20 cellular contexts compared by ENCODE assay signal in the genomic region with DNA sequence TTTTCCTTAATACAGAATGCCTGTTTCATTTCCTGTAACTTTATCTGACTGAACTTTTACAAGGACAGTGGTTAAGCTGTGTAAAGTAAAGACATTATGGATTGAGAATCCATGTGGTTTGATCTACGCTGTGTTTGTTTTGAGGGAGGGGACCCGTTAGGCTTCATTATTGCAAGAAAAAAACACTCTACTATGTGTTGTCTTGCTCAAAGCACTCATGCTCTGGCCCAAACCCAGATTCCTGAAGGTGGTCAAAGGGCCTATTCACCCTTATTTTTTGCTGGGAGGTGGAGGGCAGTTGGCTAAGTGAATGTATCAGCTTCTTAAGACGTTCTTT. TPM values are rescaled to one million over a fixed set of nuclear protein-coding genes. Genes with fewer than 3 reads are reported as not detected.
A peak's percentile ranks its signal among the peaks of the same experiment; 100 is the strongest.
DNase-seq lines count a peak whose midpoint lies in the region; ATAC-seq and TF ChIP-seq lines count a peak whose summit lies in the region.
"Had no signal": no experiment of that assay in that cellular context is flagged by ENCODE, and none has a peak within 500 bp of the region (broad histone marks: within the 10 kb centered on the region; RNA-seq: fewer than 3 reads in every experiment).

No MANE protein-coding gene starts in this region.

- H3K4me1 ChIP-seq in right cardiac atrium (ENCODE audit: control insufficient read depth, insufficient read depth, low read length) (peaks cover 15% of the 10 kb centered on the region), heart left ventricle (peaks cover 9 to 92% (median 56%) of the 10 kb centered on the region in 12 donors), colonic mucosa (peaks cover 9% of the 10 kb centered on the region), transverse colon (peaks cover 17 to 80% (median 50%) of the 10 kb centered on the region in 4 donors)

- no peak overlapping the region for H3K4me3 ChIP-seq in right cardiac atrium (ENCODE audit: low read length)
- H3K4me3 ChIP-seq in heart left ventricle = no peak overlapping the region
- no peak overlapping the region for H3K4me3 ChIP-seq in colonic mucosa
- H3K4me3 ChIP-seq in transverse colon = no peak overlapping the region
- H3K4me3 ChIP-seq: GM12878, PC-9, SK-N-MC had no signal

- WGBS in right cardiac atrium = 76% methylated on average over 3 of the region's 3 CpGs
- 60 to 80% (median 77%) methylated on average over 3 of the region's 3 CpGs for WGBS in heart left ventricle, 4 donors
- WGBS in transverse colon (ENCODE audit: low coverage in 1 of 2), 2 donors = 53% methylated on average over 3 of the region's 3 CpGs; no CpG with 5 or more reads in 1 of the 2 donors

- peak overlapping the region in 1 of 2 donors; percentile 55 for H3K9ac ChIP-seq in colonic mucosa (ENCODE audit: low read depth in 2 of 2, low read length in 2 of 2)

- no peaks in the 10 kb centered on the region for H3K9me3 ChIP-seq in right cardiac atrium (ENCODE audit: control insufficient read depth, low read length)
- H3K9me3 ChIP-seq in heart left ventricle = no peaks in the 10 kb centered on the region
- no peaks in the 10 kb centered on the region for H3K9me3 ChIP-seq in colonic mucosa
- no peaks in the 10 kb centered on the region for H3K9me3 ChIP-seq in transverse colon

- H3K36me3 ChIP-seq in heart left ventricle = peaks cover 0 to 82% (median 49%) of the 10 kb centered on the region in 9 donors
- peaks cover 17% of the 10 kb centered on the region for H3K36me3 ChIP-seq in colonic mucosa
- H3K36me3 ChIP-seq in transverse colon = peaks cover 0 to 31% (median 12%) of the 10 kb centered on the region in 4 donors

- peak overlapping the region; percentile 16 for H3K27ac ChIP-seq in right cardiac atrium (ENCODE audit: low read length)
- peak overlapping the region in 1 of 12 donors; percentile 7 for H3K27ac ChIP-seq in heart left ventricle
- peak overlapping the region; percentile 18 for H3K27ac ChIP-seq in colonic mucosa
- peak overlapping the region; percentile 27 to 69 (median 61) for H3K27ac ChIP-seq in transverse colon
- H3K27ac ChIP-seq: PC-9, SK-N-MC had no signal

- DNase-seq in DMS53 (lab: John Stamatoyannopoulos, UW) (peak; percentile 56), DMS53 treated with DMSO at 0.1 percent for 48 hours (lab: John Stamatoyannopoulos, UW; ENCODE audit: unreplicated experiment) (no peak), right cardiac atrium (no peak), heart left ventricle (no peak), colonic mucosa (no peak), transverse colon (no peak), SIG-M5 treated with dmso at 0.1 percent for 504 hours (lab: John Stamatoyannopoulos, UW; ENCODE audit: unreplicated experiment) (no peak)
- DNase-seq: 8988T; CD8-positive, alpha-beta T cell; GDM1; HCEC 1CT; KBM-7; NCI-H1436 treated with DMSO at 0.1 percent for 48 hours; NCI-H2107; NCI-H226; NCI-H524 treated with DMSO at 0.1 percent for 48 hours; PC-9 had no signal

- TF ChIP-seq POLR2A in heart left ventricle (IDR thresholded peaks at IDR 0.05) (no peak), transverse colon (IDR thresholded peaks at IDR 0.05) (no peak)

- in situ Hi-C loops in transverse colon (cut with MboI; ENCODE audit: low pct_ligation_motif_present in 1 of 4, low pct_unique_long_range_greater_than_20kb in 1 of 4, low sequenced_read_pairs in 3 of 4) = no loop called here

- ATAC-seq in right cardiac atrium (no peak), heart left ventricle (no peak), HG03521 (IDR thresholded peaks at IDR 0.05; ENCODE audit: unreplicated experiment) (no peak)
- ATAC-seq: CD8-positive, alpha-beta T cell; GM12878 had no signal

- intact Hi-C loops in right cardiac atrium (cut with DNase I) = no loop called here
- intact Hi-C loops in heart left ventricle (cut with DNase I) = no loop called here
- intact Hi-C loops in colonic mucosa (cut with DNase I) = no loop called here
- intact Hi-C loops in transverse colon (cut with DNase I; ENCODE audit: low total_unique reads) = no loop called here

- TF ChIP-seq EP300 in transverse colon (IDR thresholded peaks at IDR 0.05; ENCODE audit: low read depth) = no peak

- TF ChIP-seq CTCF in heart left ventricle (IDR thresholded peaks at IDR 0.05) (no peak), colonic mucosa (IDR thresholded peaks at IDR 0.05) (no peak), transverse colon (IDR thresholded peaks at IDR 0.05) (no peak)

- no peaks in the 10 kb centered on the region for H3K27me3 ChIP-seq in right cardiac atrium (ENCODE audit: control insufficient read depth, insufficient read depth)
- no peaks in the 10 kb centered on the region for H3K27me3 ChIP-seq in heart left ventricle
- no peaks in the 10 kb centered on the region for H3K27me3 ChIP-seq in colonic mucosa
- H3K27me3 ChIP-seq in transverse colon = no peaks in the 10 kb centered on the region

RNA-seq across cellular contexts. Expression of gene RNF10, which starts 11.9 kb away (rescaled TPM):
- 100 to 1,000 TPM; 235 to 259 (median 237) TPM for total RNA-seq in right cardiac atrium
- polyA plus RNA-seq in right cardiac atrium = 281 TPM
- total RNA-seq in heart left ventricle = 100 to 1,000 TPM; 165 to 363 (median 278) TPM
- polyA plus RNA-seq in heart left ventricle = 100 to 1,000 TPM; 247 to 490 TPM
- 100 to 1,000 TPM; 199 to 226 TPM for total RNA-seq in colonic mucosa
- 100 to 1,000 TPM; 204 to 317 (median 213) TPM for total RNA-seq in transverse colon

RNA-seq across cellular contexts. Expression of gene COQ5, which starts 17.1 kb away (rescaled TPM):
- total RNA-seq in right cardiac atrium (10 to 100 TPM; 26.2 to 30.6 (median 27.6) TPM), heart left ventricle (10 to 100 TPM; 27.9 to 46.5 (median 36.7) TPM), colonic mucosa (10 to 100 TPM; 35.8 to 46.6 TPM), transverse colon (10 to 100 TPM; 20.9 to 34.9 (median 31.9) TPM)
- polyA plus RNA-seq in right cardiac atrium (40.5 TPM), heart left ventricle (10 to 100 TPM; 29.2 to 48.9 TPM)

RNA-seq across cellular contexts. Expression of gene POP5, which starts 35.2 kb away (rescaled TPM):
- total RNA-seq in right cardiac atrium (10 to 100 TPM; 31.4 to 48.4 (median 41.5) TPM), heart left ventricle (10 to 100 TPM; 20.6 to 46.6 (median 36.3) TPM), colonic mucosa (10 to 100 TPM; 22.8 to 77.7 TPM), transverse colon (10 to 100 TPM in 3 of 4 donors, not detected in 1; 31.5 to 56.5 (median 43.7) TPM)
- polyA plus RNA-seq in right cardiac atrium (54.1 TPM), heart left ventricle (10 to 100 TPM; 30.9 to 55.8 TPM)

RNA-seq across cellular contexts. Expression of gene DYNLL1, which starts 50.1 kb away (rescaled TPM):
- total RNA-seq in right cardiac atrium (100 to 1,000 TPM; 164 to 299 (median 224) TPM), heart left ventricle (100 to 1,000 TPM in 8 of 9 donors, 10 to 100 TPM in 1; 92.2 to 269 (median 120) TPM), colonic mucosa (100 to 1,000 TPM; 359 to 463 TPM), transverse colon (100 to 1,000 TPM in 3 of 4 donors, 10 to 100 TPM in 1; 60.5 to 291 (median 190) TPM)
- polyA plus RNA-seq in right cardiac atrium (350 TPM), heart left ventricle (100 to 1,000 TPM; 164 to 320 TPM)
